ENCODE assay signal across 8 cellular contexts in the genomic region with DNA sequence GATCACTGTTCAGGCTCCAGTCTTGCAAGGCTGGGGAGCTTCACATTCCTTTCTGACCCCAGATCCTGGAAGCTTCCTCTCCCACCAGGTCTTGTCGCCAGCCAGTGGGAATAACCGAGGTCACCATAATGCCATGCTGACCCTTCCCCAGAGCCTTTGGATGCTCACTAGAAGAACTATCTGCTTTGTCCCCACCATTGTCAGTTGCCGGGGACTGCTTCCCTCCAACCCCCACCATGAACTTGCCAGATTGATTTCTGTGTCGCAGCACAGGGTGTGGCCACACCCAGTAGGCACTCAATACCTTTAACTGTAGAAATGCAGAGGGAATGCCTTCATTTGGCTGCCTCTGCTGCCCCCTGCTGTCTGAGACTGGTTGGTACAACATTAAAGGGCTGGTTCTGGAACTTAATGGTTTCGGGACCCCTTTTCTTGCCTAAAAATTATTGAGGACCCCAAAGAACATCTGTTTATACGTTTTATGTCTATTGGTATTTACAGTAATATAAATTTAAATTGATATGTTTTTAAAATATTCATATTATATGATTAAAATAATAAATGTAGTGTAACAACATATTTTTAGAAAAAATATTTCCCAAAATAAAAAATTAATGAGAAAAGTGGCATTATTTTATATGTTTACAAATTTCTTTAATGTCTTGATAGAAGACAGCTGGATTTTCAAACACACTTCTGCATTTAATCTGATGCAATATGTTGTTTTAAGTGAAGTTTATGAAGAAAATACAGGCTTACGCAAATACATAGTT. TPM values are rescaled to one million over a fixed set of nuclear protein-coding genes. Genes with fewer than 3 reads are reported as not detected.
DNase-seq lines count a peak whose midpoint lies in the region; ATAC-seq, FAIRE-seq and TF ChIP-seq lines count a peak whose summit lies in the region.

No MANE protein-coding gene starts in this region.

- no peaks in the 10 kb centered on the region for H3K9me3 ChIP-seq in HepG2 (ENCODE audit: low read length)

- TF ChIP-seq POLR2A in HepG2 (IDR thresholded peaks at IDR 0.05; ENCODE audit: insufficient read depth in 1 of 2, low read depth in 2 of 2, low read length in 2 of 2), result no peak

- H4K20me1 ChIP-seq in HepG2 (ENCODE audit: insufficient read depth, low read length), result peaks cover 2% of the 10 kb centered on the region; the same call in 1 of the 2 replicates

- H3K27me3 ChIP-seq in BJ (ENCODE audit: control insufficient read depth, insufficient read depth, low read length), result peaks cover 7% of the 10 kb centered on the region; the same call in 1 of the 2 replicates
- peaks cover 0 to 13% of the 10 kb centered on the region in 2 experiments; a peak in 1 of 5 replicates for H3K27me3 ChIP-seq in HepG2 (ENCODE audit: control insufficient read depth in 1 of 2, insufficient read depth in 2 of 2, low read length in 2 of 2)

- H2AFZ ChIP-seq in HepG2 (ENCODE audit: low read length), result no peak overlapping the region

- ATAC-seq in HepG2 (peak; percentile 40), HG02870 (IDR thresholded peaks at IDR 0.05; ENCODE audit: unreplicated experiment) (no peak)

- H3K79me2 ChIP-seq in HepG2 (ENCODE audit: insufficient read depth, low read length), result no peaks in the 10 kb centered on the region

- CTCF ChIA-PET in BJ (lab: Yijun Ruan, JAX), result interaction anchor here (0.6 to 8.2 kb wide), 28 partner anchors 9 to 788 kb away, joined by 3 to 168 read pairs (median 5); no protein-coding TSS in a partner anchor
- CTCF ChIA-PET in HEK293T (lab: Yijun Ruan, JAX), result interaction anchor here (0.7 to 2.7 kb wide), 5 partner anchors 82 to 143 kb away, joined by 3 to 25 read pairs (median 3); no protein-coding TSS in a partner anchor
- CTCF ChIA-PET in HepG2 (lab: Yijun Ruan, JAX; ENCODE audit: low intra/inter-chr PET ratio, low total read pairs), result interaction anchor here (0.7 to 3.0 kb wide), 5 partner anchors 36 to 144 kb away, joined by 3 to 51 read pairs (median 11); no protein-coding TSS in a partner anchor

- H3K4me2 ChIP-seq in HepG2 (ENCODE audit: low read depth, low read length), result no peak overlapping the region

- no peak overlapping the region for H3K9ac ChIP-seq in HepG2 (ENCODE audit: insufficient read depth, low read depth, low read length)

- TF ChIP-seq CTCF in BJ (IDR thresholded peaks at IDR 0.05; ENCODE audit: insufficient read depth, low read depth, low read length), result peak; percentile 79
- peak; percentile 91 for TF ChIP-seq CTCF in choroid plexus epithelial cell (conservative IDR thresholded peaks at IDR 0.05; ENCODE audit: low read depth, low read length)
- TF ChIP-seq CTCF in HepG2 (CRISPR knock-in tag; IDR thresholded peaks at IDR 0.05), result peak; percentile 92

- intact Hi-C loops in HepG2 (cut with micrococcal nuclease; ENCODE audit: unreplicated experiment), result loop anchor here (1.0 kb wide), 3 partner anchors 36 to 144 kb away; no protein-coding TSS in a partner anchor

- no TSS peak for BruUV-seq in HepG2 (replicated peaks; lab: Mats Ljungman, UMichigan)

- no peak overlapping the region for H3K27ac ChIP-seq in HepG2 (ENCODE audit: extremely low read length, insufficient read depth, low read length)

- H3K4me3 ChIP-seq in BJ (ENCODE audit: low read depth, low read length), result no peak overlapping the region
- no peak overlapping the region for H3K4me3 ChIP-seq in choroid plexus epithelial cell (ENCODE audit: low read depth, low read length)
- H3K4me3 ChIP-seq in HepG2 (replicated peaks in 1 of 3; ENCODE audit: insufficient read depth in 1 of 3, low read depth in 2 of 3, low read length in 3 of 3), result no peak overlapping the region

- TF ChIP-seq RAD21 in HepG2 (CRISPR knock-in tag; IDR thresholded peaks at IDR 0.05), result peak; percentile 92

- in situ Hi-C loops in HepG2 (cut with HindIII; ENCODE audit: extremely low pct_ligation_motif_present, low pct_unique_long_range_greater_than_20kb), result loop anchor here (5.0 kb wide), 3 partner anchors 35 to 145 kb away; no protein-coding TSS in a partner anchor

- TF ChIP-seq EP300 in HepG2 (IDR thresholded peaks at IDR 0.05; ENCODE audit: low read depth in 2 of 2, low read length in 2 of 2), result no peak
- TF ChIP-seq EP300 in HepG2 (CRISPR knock-in tag; IDR thresholded peaks at IDR 0.05; ENCODE audit: borderline replicate concordance), result no peak

- POLR2A ChIA-PET in BJ (lab: Charles Lee), result no interaction called here
- POLR2A ChIA-PET in HEK293T (lab: Yijun Ruan, JAX), result no interaction called here
- POLR2A ChIA-PET in HepG2 (lab: Yijun Ruan, JAX), result interaction anchor here (1.2 kb wide), 1 partner anchor 14 kb away, joined by 4 read pairs; no protein-coding TSS in a partner anchor

- DNase-seq in BJ (ENCODE audit: low read depth), result no peak
- DNase-seq in HEK293T (ENCODE audit: extremely low spot score), result peak; percentile 80
- DNase-seq in NCI-H526 (lab: John Stamatoyannopoulos, UW), result peak; percentile 69 to 89
- DNase-seq in activated CD4-positive, alpha-beta T cell treated with anti-CD3 and anti-CD28 coated beads for 24 hours (ENCODE audit: low read depth in 2 of 2), result peak; percentile 73 to 79
- DNase-seq in choroid plexus epithelial cell (ENCODE audit: low read depth), result peak; percentile 60
- DNase-seq in HepG2 (ENCODE audit: low spot score), result peak; percentile 70
- DNase-seq in stimulated activated CD8-positive, alpha-beta memory T cell treated with anti-CD3 and anti-CD28 coated beads, Interleukin-12 subunit alpha, Interleukin-12 subunit beta, amount 100 ng/mL, for 1 hour (ENCODE audit: low read depth), result peak; percentile 77

- no peaks in the 10 kb centered on the region for H3K36me3 ChIP-seq in BJ (ENCODE audit: control insufficient read depth, insufficient read depth, low read length)
- H3K36me3 ChIP-seq in HepG2 (replicated peaks in 1 of 2; ENCODE audit: control insufficient read depth in 1 of 2, insufficient read depth in 2 of 2, low read length in 2 of 2), result no peaks in the 10 kb centered on the region

- peak; percentile 83 for FAIRE-seq in HepG2 (lab: Jason Lieb, UNC)

- WGBS in HepG2 (ENCODE audit: low lambda C conversion rate), result 42% methylated on average over 7 of the region's 7 CpGs

- peaks cover 63% of the 10 kb centered on the region for H3K4me1 ChIP-seq in HepG2 (ENCODE audit: insufficient read depth, low read length)

TF ChIP-seq in HEK293T, 16 proteins besides CTCF, POLR2A, EP300 and RAD21 (continues in another document):
- TF ChIP-seq FOXK2 (IDR thresholded peaks at IDR 0.05) (no peak), TARDBP (IDR thresholded peaks at IDR 0.05) (no peak)

TF ChIP-seq in HepG2, 621 proteins besides CTCF, POLR2A, EP300 and RAD21 (continues in another document):
- TF ChIP-seq ZSCAN21 (CRISPR knock-in tag; IDR thresholded peaks at IDR 0.05; ENCODE audit: borderline replicate concordance), result no peak

RNA-seq across cellular contexts. Expression of gene GDPD5, which starts 6.6 kb away (rescaled TPM):
- polyA plus RNA-seq in BJ (2011; rRNA removed), result 5.0 and 7.7 TPM in 2 replicates
- polyA minus RNA-seq in BJ (2011; rRNA and poly(A)+ RNA removed), result 12.0 and 14.4 TPM in 2 replicates
- total RNA-seq in HepG2 (2016; rRNA removed; fragmentation: Illumina TruSeq; extraction: Trizol), result 35.8 and 67.5 TPM in 2 replicates
- 24.1 and 26.9 TPM in 2 replicates for total RNA-seq in HepG2 (2016; cell fraction: cytosol; rRNA removed; fragmentation: Illumina TruSeq; extraction: Trizol; ENCODE audit: low read depth)
- total RNA-seq in HepG2 (2016; cell fraction: insoluble cytoplasmic fraction; rRNA removed; fragmentation: Illumina TruSeq; extraction: Trizol), result 31.0 and 63.9 TPM in 2 replicates
- total RNA-seq in HepG2 (2016; cell fraction: membrane; rRNA removed; fragmentation: Illumina TruSeq; extraction: Trizol), result 48.4 and 52.8 TPM in 2 replicates
- total RNA-seq in HepG2 (2016; cell fraction: nucleus; rRNA removed; fragmentation: Illumina TruSeq; extraction: Trizol), result 82.9 and 86.5 TPM in 2 replicates
- polyA plus RNA-seq in HepG2 (2011; rRNA removed), result 55.0 and 55.2 TPM in 2 replicates
- 19.4 and 33.8 TPM in 2 replicates for polyA plus RNA-seq in HepG2 (2011; cell fraction: cytosol; rRNA removed)
- 229 and 337 TPM in 2 replicates for polyA plus RNA-seq in HepG2 (2011; cell fraction: nucleus; rRNA removed)
- 36.3 and 37.7 TPM in 2 replicates for polyA plus RNA-seq in HepG2 (2012)
- polyA plus RNA-seq in HepG2 (2016; cell fraction: cytosol; fragmentation: Illumina TruSeq; extraction: Trizol; ENCODE audit: low read depth), result 14.1 and 14.2 TPM in 2 replicates
- 33.8 and 39.1 TPM in 2 replicates for polyA plus RNA-seq in HepG2 (2016; cell fraction: insoluble cytoplasmic fraction; fragmentation: Illumina TruSeq; extraction: Trizol; ENCODE audit: low read depth)
- 33.4 and 35.7 TPM in 2 replicates for polyA plus RNA-seq in HepG2 (2016; cell fraction: membrane; fragmentation: Illumina TruSeq; extraction: Trizol; ENCODE audit: low read depth)
- polyA plus RNA-seq in HepG2 (2016; cell fraction: nucleus; fragmentation: Illumina TruSeq; extraction: Trizol; ENCODE audit: insufficient read depth, low read depth), result 217 and 242 TPM in 2 replicates
- polyA minus RNA-seq in HepG2 (2011; rRNA and poly(A)+ RNA removed; ENCODE audit: low replicate concordance), result 39.6 and 88.9 TPM in 2 replicates
- 23.0 and 24.3 TPM in 2 replicates for polyA minus RNA-seq in HepG2 (2011; cell fraction: cytosol; rRNA and poly(A)+ RNA removed)
- 51.5 and 67.3 TPM in 2 replicates for polyA minus RNA-seq in HepG2 (2011; cell fraction: nucleus; rRNA and poly(A)+ RNA removed)

RNA-seq across cellular contexts. Expression of gene SERPINH1, which starts 29.7 kb away (rescaled TPM):
- polyA plus RNA-seq in BJ (2011; rRNA removed), result 1,158 and 1,604 TPM in 2 replicates
- 433 and 530 TPM in 2 replicates for polyA minus RNA-seq in BJ (2011; rRNA and poly(A)+ RNA removed)
- total RNA-seq in HepG2 (2016; rRNA removed; fragmentation: Illumina TruSeq; extraction: Trizol), result 31.3 and 83.8 TPM in 2 replicates
- total RNA-seq in HepG2 (2016; cell fraction: cytosol; rRNA removed; fragmentation: Illumina TruSeq; extraction: Trizol; ENCODE audit: low read depth), result 10.9 and 11.9 TPM in 2 replicates
- 27.2 and 84.9 TPM in 2 replicates for total RNA-seq in HepG2 (2016; cell fraction: insoluble cytoplasmic fraction; rRNA removed; fragmentation: Illumina TruSeq; extraction: Trizol)
- 21.3 and 21.4 TPM in 2 replicates for total RNA-seq in HepG2 (2016; cell fraction: membrane; rRNA removed; fragmentation: Illumina TruSeq; extraction: Trizol)
- total RNA-seq in HepG2 (2016; cell fraction: nucleus; rRNA removed; fragmentation: Illumina TruSeq; extraction: Trizol), result 63.4 and 80.5 TPM in 2 replicates
- 83.6 and 101 TPM in 2 replicates for polyA plus RNA-seq in HepG2 (2011; rRNA removed)
- polyA plus RNA-seq in HepG2 (2011; cell fraction: cytosol; rRNA removed), result 50.5 and 96.5 TPM in 2 replicates
- polyA plus RNA-seq in HepG2 (2011; cell fraction: nucleus; rRNA removed), result 91.5 and 110 TPM in 2 replicates
- 46.1 and 57.3 TPM in 2 replicates for polyA plus RNA-seq in HepG2 (2012)
- polyA plus RNA-seq in HepG2 (2016; cell fraction: cytosol; fragmentation: Illumina TruSeq; extraction: Trizol; ENCODE audit: low read depth), result 8.9 and 11.1 TPM in 2 replicates
- polyA plus RNA-seq in HepG2 (2016; cell fraction: insoluble cytoplasmic fraction; fragmentation: Illumina TruSeq; extraction: Trizol; ENCODE audit: low read depth), result 30.8 and 35.3 TPM in 2 replicates
- 15.5 and 16.1 TPM in 2 replicates for polyA plus RNA-seq in HepG2 (2016; cell fraction: membrane; fragmentation: Illumina TruSeq; extraction: Trizol; ENCODE audit: low read depth)
- polyA plus RNA-seq in HepG2 (2016; cell fraction: nucleus; fragmentation: Illumina TruSeq; extraction: Trizol; ENCODE audit: insufficient read depth, low read depth), result 114 and 127 TPM in 2 replicates
- 129 and 168 TPM in 2 replicates for polyA minus RNA-seq in HepG2 (2011; rRNA and poly(A)+ RNA removed; ENCODE audit: low replicate concordance)
- 52.3 and 73.2 TPM in 2 replicates for polyA minus RNA-seq in HepG2 (2011; cell fraction: cytosol; rRNA and poly(A)+ RNA removed)
- polyA minus RNA-seq in HepG2 (2011; cell fraction: nucleus; rRNA and poly(A)+ RNA removed), result 20.1 and 27.8 TPM in 2 replicates
